Comparison of ENCODE assay signal across 1 cellular context in the genomic region with DNA sequence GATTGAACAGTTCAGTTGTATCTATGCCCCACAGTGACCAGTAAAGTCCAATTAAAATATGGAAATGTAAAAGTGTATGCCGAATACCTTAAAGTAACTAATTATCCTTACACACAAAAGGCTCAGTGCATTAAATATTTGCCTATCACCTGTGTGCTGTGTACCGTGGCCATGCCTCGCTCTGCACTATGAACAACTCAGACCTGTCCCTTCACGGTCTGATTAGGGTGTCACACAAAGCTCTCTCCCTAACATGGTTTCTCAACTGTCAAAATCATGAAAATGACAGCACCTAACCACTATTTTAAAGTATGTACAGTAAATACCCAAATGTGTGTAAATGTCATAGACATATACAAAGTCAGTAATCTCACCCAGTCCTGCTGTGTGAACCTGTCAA.
TF ChIP-seq lines count a peak whose summit lies in the region.

No MANE protein-coding gene starts in this region.

TF ChIP-seq in K562, 482 proteins besides CTCF, POLR2A, EP300 and RAD21:
- TF ChIP-seq NBN (IDR thresholded peaks at IDR 0.05; ENCODE audit: low read depth), result no peak
- no peak for TF ChIP-seq ZNF174 (CRISPR knock-in tag; IDR thresholded peaks at IDR 0.05)
- TF ChIP-seq POLR2H (tag; IDR thresholded peaks at IDR 0.05; ENCODE audit: low read depth), result no peak
- TF ChIP-seq FOXK1 (CRISPR knock-in tag; IDR thresholded peaks at IDR 0.05; ENCODE audit: borderline replicate concordance), result no peak
- no peak for TF ChIP-seq DDX20 (tag; IDR thresholded peaks at IDR 0.05; ENCODE audit: low read depth)
- TF ChIP-seq ZNF384 (IDR thresholded peaks at IDR 0.05; ENCODE audit: low read depth, low read length), result no peak
- TF ChIP-seq PYGO2 (tag; IDR thresholded peaks at IDR 0.05), result no peak
- TF ChIP-seq ZNF143 (CRISPR knock-in tag; IDR thresholded peaks at IDR 0.05), result no peak
- TF ChIP-seq RCOR1 (IDR thresholded peaks at IDR 0.05; ENCODE audit: borderline replicate concordance in 1 of 2, low read depth in 2 of 2, low read length in 2 of 2), result no peak
- no peak for TF ChIP-seq HNRNPH1 (optimal IDR thresholded peaks at IDR 0.05; ENCODE audit: low read depth, low read length)
- TF ChIP-seq CCAR2 (IDR thresholded peaks at IDR 0.05; ENCODE audit: low read depth, low read length), result no peak
- TF ChIP-seq DIDO1 (tag; IDR thresholded peaks at IDR 0.05; ENCODE audit: low read depth), result no peak
- no peak for TF ChIP-seq CREB1 (IDR thresholded peaks at IDR 0.05)
- no peak for TF ChIP-seq CREB1 (CRISPR knock-in tag; IDR thresholded peaks at IDR 0.05)
- TF ChIP-seq, protein P1, sequence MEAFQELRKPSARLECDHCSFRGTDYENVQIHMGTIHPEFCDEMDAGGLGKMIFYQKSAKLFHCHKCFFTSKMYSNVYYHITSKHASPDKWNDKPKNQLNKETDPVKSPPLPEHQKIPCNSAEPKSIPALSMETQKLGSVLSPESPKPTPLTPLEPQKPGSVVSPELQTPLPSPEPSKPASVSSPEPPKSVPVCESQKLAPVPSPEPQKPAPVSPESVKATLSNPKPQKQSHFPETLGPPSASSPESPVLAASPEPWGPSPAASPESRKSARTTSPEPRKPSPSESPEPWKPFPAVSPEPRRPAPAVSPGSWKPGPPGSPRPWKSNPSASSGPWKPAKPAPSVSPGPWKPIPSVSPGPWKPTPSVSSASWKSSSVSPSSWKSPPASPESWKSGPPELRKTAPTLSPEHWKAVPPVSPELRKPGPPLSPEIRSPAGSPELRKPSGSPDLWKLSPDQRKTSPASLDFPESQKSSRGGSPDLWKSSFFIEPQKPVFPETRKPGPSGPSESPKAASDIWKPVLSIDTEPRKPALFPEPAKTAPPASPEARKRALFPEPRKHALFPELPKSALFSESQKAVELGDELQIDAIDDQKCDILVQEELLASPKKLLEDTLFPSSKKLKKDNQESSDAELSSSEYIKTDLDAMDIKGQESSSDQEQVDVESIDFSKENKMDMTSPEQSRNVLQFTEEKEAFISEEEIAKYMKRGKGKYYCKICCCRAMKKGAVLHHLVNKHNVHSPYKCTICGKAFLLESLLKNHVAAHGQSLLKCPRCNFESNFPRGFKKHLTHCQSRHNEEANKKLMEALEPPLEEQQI (IDR thresholded peaks at IDR 0.05), result no peak
- no peak for TF ChIP-seq ZNF586 (CRISPR knock-in tag; conservative IDR thresholded peaks at IDR 0.05)
- TF ChIP-seq POLR2B (IDR thresholded peaks at IDR 0.05; ENCODE audit: low read depth, partially characterized antibody), result no peak
- no peak for TF ChIP-seq ZNF398 (CRISPR knock-in tag; IDR thresholded peaks at IDR 0.05)
- TF ChIP-seq, protein P2, sequence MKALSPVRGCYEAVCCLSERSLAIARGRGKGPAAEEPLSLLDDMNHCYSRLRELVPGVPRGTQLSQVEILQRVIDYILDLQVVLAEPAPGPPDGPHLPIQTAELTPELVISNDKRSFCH (CRISPR knock-in tag; IDR thresholded peaks at IDR 0.05), result no peak
- TF ChIP-seq, protein P2 (tag; IDR thresholded peaks at IDR 0.05), result no peak
TF ChIP-seq in K562: peak in this region for 0.
